In the genomic region with DNA sequence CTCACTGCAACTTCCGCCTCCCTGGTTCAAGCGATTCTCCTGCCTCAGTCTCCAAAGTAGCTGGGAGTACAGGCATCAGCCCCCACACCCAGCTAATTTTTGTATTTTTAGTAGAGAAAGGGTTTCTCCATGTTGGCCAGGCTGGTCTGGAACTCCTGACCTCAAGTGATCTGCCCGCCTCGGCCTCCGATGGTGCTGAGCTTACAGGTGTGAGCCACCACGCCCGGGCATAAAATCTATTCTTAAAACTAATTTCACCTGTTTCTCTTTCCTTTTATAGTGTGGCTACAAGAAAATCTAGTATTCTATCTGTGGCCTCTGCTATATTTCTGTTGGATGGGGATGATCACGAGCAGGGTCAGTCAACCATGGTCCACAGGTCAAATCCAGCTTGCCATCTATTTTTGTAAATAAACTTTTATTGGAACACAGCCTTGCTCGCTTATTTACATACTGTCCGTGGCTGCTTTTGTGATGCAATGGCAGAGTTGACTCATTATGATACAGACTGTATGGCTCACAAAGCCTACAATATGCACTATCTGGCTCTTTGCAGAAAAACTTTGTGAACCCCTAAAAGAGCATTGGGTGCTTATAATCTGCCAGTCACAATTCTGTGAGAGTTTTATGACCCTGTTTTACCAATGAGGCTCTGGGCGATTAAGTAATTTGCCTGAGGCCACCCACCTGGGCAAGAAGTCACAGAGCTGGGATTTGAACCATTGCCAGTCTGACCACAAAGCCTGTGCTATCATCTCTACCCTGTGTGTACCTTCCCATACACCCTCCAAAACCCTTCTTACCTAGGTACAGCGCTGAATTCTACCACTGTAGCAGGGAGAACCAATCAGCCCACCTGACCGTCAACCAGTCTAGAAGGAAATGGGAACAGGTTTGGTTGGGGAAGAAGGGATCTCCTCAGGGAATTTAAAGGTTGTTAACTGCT, we compare ENCODE assay signal across 1 cellular context.
TF ChIP-seq lines count a peak whose summit lies in the region.

No MANE protein-coding gene starts in this region.

TF ChIP-seq in GM12878, 131 proteins besides CTCF, POLR2A, EP300 and RAD21 (continued from another document and continues in another):
- TF ChIP-seq, protein P1, sequence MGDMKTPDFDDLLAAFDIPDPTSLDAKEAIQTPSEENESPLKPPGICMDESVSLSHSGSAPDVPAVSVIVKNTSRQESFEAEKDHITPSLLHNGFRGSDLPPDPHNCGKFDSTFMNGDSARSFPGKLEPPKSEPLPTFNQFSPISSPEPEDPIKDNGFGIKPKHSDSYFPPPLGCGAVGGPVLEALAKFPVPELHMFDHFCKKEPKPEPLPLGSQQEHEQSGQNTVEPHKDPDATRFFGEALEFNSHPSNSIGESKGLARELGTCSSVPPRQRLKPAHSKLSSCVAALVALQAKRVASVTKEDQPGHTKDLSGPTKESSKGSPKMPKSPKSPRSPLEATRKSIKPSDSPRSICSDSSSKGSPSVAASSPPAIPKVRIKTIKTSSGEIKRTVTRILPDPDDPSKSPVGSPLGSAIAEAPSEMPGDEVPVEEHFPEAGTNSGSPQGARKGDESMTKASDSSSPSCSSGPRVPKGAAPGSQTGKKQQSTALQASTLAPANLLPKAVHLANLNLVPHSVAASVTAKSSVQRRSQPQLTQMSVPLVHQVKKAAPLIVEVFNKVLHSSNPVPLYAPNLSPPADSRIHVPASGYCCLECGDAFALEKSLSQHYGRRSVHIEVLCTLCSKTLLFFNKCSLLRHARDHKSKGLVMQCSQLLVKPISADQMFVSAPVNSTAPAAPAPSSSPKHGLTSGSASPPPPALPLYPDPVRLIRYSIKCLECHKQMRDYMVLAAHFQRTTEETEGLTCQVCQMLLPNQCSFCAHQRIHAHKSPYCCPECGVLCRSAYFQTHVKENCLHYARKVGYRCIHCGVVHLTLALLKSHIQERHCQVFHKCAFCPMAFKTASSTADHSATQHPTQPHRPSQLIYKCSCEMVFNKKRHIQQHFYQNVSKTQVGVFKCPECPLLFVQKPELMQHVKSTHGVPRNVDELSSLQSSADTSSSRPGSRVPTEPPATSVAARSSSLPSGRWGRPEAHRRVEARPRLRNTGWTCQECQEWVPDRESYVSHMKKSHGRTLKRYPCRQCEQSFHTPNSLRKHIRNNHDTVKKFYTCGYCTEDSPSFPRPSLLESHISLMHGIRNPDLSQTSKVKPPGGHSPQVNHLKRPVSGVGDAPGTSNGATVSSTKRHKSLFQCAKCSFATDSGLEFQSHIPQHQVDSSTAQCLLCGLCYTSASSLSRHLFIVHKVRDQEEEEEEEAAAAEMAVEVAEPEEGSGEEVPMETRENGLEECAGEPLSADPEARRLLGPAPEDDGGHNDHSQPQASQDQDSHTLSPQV (IDR thresholded peaks at IDR 0.05) = no peak
- TF ChIP-seq RUNX3 (IDR thresholded peaks at IDR 0.05; ENCODE audit: low read length) (peak; percentile 78), RFX5 (IDR thresholded peaks at IDR 0.05; ENCODE audit: low read depth, low read length) (no peak), HDGF (IDR thresholded peaks at IDR 0.05) (no peak), ZNF217 (IDR thresholded peaks at IDR 0.05) (peak; percentile 40; the same call in 1 of the 2 replicates), ATF7 (IDR thresholded peaks at IDR 0.05; ENCODE audit: low read depth) (peak; percentile 84), SMAD1 (IDR thresholded peaks at IDR 0.05; ENCODE audit: low read depth, partially characterized antibody) (no peak), EED (IDR thresholded peaks at IDR 0.05; ENCODE audit: low read depth) (0 out of 2 replicates have a peak, but pooled peaks have one; percentile 43), WRNIP1 (IDR thresholded peaks at IDR 0.05; ENCODE audit: borderline replicate concordance, low read depth, low read length) (no peak), ZSCAN29 (IDR thresholded peaks at IDR 0.05) (no peak), KDM1A (IDR thresholded peaks at IDR 0.05; ENCODE audit: borderline replicate concordance) (no peak), POU2F2 (IDR thresholded peaks at IDR 0.05; ENCODE audit: borderline replicate concordance, low read depth, low read length) (peak; percentile 91), NR2F1 (conservative IDR thresholded peaks at IDR 0.05) (peak; percentile 80), JUNB (IDR thresholded peaks at IDR 0.05) (peak; percentile 93), IKZF1 (conservative IDR thresholded peaks at IDR 0.05) (peak; percentile 56), ZNF622 (IDR thresholded peaks at IDR 0.05) (no peak), MEF2A (IDR thresholded peaks at IDR 0.05; ENCODE audit: insufficient read depth, low read depth, low read length) (peak; percentile 85), ZNF274 (IDR thresholded peaks at IDR 0.05; ENCODE audit: insufficient read depth, insufficient read length) (no peak), FOXM1 (IDR thresholded peaks at IDR 0.05; ENCODE audit: low read depth, low read length) (peak; percentile 88; the same call in 1 of the 2 replicates), MTA3 (IDR thresholded peaks at IDR 0.05; ENCODE audit: borderline replicate concordance, low read length) (peak; percentile 78), GABPA (IDR thresholded peaks at IDR 0.05; ENCODE audit: low read depth) (no peak; the same call in 1 of the 2 replicates), HDAC6 (IDR thresholded peaks at IDR 0.05; ENCODE audit: unreplicated experiment) (no peak)
- TF ChIP-seq, protein P2, sequence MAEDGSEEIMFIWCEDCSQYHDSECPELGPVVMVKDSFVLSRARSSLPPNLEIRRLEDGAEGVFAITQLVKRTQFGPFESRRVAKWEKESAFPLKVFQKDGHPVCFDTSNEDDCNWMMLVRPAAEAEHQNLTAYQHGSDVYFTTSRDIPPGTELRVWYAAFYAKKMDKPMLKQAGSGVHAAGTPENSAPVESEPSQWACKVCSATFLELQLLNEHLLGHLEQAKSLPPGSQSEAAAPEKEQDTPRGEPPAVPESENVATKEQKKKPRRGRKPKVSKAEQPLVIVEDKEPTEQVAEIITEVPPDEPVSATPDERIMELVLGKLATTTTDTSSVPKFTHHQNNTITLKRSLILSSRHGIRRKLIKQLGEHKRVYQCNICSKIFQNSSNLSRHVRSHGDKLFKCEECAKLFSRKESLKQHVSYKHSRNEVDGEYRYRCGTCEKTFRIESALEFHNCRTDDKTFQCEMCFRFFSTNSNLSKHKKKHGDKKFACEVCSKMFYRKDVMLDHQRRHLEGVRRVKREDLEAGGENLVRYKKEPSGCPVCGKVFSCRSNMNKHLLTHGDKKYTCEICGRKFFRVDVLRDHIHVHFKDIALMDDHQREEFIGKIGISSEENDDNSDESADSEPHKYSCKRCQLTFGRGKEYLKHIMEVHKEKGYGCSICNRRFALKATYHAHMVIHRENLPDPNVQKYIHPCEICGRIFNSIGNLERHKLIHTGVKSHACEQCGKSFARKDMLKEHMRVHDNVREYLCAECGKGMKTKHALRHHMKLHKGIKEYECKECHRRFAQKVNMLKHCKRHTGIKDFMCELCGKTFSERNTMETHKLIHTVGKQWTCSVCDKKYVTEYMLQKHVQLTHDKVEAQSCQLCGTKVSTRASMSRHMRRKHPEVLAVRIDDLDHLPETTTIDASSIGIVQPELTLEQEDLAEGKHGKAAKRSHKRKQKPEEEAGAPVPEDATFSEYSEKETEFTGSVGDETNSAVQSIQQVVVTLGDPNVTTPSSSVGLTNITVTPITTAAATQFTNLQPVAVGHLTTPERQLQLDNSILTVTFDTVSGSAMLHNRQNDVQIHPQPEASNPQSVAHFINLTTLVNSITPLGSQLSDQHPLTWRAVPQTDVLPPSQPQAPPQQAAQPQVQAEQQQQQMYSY (CRISPR knock-in tag; IDR thresholded peaks at IDR 0.05) = no peak
- TF ChIP-seq, protein P3, sequence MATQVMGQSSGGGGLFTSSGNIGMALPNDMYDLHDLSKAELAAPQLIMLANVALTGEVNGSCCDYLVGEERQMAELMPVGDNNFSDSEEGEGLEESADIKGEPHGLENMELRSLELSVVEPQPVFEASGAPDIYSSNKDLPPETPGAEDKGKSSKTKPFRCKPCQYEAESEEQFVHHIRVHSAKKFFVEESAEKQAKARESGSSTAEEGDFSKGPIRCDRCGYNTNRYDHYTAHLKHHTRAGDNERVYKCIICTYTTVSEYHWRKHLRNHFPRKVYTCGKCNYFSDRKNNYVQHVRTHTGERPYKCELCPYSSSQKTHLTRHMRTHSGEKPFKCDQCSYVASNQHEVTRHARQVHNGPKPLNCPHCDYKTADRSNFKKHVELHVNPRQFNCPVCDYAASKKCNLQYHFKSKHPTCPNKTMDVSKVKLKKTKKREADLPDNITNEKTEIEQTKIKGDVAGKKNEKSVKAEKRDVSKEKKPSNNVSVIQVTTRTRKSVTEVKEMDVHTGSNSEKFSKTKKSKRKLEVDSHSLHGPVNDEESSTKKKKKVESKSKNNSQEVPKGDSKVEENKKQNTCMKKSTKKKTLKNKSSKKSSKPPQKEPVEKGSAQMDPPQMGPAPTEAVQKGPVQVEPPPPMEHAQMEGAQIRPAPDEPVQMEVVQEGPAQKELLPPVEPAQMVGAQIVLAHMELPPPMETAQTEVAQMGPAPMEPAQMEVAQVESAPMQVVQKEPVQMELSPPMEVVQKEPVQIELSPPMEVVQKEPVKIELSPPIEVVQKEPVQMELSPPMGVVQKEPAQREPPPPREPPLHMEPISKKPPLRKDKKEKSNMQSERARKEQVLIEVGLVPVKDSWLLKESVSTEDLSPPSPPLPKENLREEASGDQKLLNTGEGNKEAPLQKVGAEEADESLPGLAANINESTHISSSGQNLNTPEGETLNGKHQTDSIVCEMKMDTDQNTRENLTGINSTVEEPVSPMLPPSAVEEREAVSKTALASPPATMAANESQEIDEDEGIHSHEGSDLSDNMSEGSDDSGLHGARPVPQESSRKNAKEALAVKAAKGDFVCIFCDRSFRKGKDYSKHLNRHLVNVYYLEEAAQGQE (IDR thresholded peaks at IDR 0.05; ENCODE audit: low read depth, low read length) = no peak
- TF ChIP-seq, protein P4, sequence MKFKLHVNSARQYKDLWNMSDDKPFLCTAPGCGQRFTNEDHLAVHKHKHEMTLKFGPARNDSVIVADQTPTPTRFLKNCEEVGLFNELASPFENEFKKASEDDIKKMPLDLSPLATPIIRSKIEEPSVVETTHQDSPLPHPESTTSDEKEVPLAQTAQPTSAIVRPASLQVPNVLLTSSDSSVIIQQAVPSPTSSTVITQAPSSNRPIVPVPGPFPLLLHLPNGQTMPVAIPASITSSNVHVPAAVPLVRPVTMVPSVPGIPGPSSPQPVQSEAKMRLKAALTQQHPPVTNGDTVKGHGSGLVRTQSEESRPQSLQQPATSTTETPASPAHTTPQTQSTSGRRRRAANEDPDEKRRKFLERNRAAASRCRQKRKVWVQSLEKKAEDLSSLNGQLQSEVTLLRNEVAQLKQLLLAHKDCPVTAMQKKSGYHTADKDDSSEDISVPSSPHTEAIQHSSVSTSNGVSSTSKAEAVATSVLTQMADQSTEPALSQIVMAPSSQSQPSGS (IDR thresholded peaks at IDR 0.05; ENCODE audit: low read length) = peak; percentile 87
- TF ChIP-seq, protein P5, sequence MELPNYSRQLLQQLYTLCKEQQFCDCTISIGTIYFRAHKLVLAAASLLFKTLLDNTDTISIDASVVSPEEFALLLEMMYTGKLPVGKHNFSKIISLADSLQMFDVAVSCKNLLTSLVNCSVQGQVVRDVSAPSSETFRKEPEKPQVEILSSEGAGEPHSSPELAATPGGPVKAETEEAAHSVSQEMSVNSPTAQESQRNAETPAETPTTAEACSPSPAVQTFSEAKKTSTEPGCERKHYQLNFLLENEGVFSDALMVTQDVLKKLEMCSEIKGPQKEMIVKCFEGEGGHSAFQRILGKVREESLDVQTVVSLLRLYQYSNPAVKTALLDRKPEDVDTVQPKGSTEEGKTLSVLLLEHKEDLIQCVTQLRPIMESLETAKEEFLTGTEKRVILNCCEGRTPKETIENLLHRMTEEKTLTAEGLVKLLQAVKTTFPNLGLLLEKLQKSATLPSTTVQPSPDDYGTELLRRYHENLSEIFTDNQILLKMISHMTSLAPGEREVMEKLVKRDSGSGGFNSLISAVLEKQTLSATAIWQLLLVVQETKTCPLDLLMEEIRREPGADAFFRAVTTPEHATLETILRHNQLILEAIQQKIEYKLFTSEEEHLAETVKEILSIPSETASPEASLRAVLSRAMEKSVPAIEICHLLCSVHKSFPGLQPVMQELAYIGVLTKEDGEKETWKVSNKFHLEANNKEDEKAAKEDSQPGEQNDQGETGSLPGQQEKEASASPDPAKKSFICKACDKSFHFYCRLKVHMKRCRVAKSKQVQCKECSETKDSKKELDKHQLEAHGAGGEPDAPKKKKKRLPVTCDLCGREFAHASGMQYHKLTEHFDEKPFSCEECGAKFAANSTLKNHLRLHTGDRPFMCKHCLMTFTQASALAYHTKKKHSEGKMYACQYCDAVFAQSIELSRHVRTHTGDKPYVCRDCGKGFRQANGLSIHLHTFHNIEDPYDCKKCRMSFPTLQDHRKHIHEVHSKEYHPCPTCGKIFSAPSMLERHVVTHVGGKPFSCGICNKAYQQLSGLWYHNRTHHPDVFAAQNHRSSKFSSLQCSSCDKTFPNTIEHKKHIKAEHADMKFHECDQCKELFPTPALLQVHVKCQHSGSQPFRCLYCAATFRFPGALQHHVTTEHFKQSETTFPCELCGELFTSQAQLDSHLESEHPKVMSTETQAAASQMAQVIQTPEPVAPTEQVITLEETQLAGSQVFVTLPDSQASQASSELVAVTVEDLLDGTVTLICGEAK (IDR thresholded peaks at IDR 0.05; ENCODE audit: borderline replicate concordance) = peak; percentile 85
- TF ChIP-seq, protein P6, sequence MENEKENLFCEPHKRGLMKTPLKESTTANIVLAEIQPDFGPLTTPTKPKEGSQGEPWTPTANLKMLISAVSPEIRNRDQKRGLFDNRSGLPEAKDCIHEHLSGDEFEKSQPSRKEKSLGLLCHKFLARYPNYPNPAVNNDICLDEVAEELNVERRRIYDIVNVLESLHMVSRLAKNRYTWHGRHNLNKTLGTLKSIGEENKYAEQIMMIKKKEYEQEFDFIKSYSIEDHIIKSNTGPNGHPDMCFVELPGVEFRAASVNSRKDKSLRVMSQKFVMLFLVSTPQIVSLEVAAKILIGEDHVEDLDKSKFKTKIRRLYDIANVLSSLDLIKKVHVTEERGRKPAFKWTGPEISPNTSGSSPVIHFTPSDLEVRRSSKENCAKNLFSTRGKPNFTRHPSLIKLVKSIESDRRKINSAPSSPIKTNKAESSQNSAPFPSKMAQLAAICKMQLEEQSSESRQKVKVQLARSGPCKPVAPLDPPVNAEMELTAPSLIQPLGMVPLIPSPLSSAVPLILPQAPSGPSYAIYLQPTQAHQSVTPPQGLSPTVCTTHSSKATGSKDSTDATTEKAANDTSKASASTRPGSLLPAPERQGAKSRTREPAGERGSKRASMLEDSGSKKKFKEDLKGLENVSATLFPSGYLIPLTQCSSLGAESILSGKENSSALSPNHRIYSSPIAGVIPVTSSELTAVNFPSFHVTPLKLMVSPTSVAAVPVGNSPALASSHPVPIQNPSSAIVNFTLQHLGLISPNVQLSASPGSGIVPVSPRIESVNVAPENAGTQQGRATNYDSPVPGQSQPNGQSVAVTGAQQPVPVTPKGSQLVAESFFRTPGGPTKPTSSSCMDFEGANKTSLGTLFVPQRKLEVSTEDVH (IDR thresholded peaks at IDR 0.05; ENCODE audit: low read depth, partially characterized antibody) = no peak
- TF ChIP-seq, protein P7, sequence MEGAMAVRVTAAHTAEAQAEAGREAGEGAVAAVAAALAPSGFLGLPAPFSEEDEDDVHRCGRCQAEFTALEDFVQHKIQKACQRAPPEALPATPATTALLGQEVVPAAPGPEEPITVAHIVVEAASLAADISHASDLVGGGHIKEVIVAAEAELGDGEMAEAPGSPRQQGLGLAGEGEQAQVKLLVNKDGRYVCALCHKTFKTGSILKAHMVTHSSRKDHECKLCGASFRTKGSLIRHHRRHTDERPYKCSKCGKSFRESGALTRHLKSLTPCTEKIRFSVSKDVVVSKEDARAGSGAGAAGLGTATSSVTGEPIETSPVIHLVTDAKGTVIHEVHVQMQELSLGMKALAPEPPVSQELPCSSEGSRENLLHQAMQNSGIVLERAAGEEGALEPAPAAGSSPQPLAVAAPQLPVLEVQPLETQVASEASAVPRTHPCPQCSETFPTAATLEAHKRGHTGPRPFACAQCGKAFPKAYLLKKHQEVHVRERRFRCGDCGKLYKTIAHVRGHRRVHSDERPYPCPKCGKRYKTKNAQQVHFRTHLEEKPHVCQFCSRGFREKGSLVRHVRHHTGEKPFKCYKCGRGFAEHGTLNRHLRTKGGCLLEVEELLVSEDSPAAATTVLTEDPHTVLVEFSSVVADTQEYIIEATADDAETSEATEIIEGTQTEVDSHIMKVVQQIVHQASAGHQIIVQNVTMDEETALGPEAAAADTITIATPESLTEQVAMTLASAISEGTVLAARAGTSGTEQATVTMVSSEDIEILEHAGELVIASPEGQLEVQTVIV (IDR thresholded peaks at IDR 0.05; ENCODE audit: borderline replicate concordance, partially characterized antibody) = no peak
